ENCODE assay signal across 7 cellular contexts in genomic region chr6:152435816-152436215, GRCh38.
"Had no signal": no experiment of that assay in that cellular context is flagged by ENCODE, and none has a peak within 500 bp of the region (broad histone marks: within the 10 kb centered on the region; RNA-seq: fewer than 3 reads in every experiment).

No MANE protein-coding gene starts in this region.

- ATAC-seq: GM23338, HCT116, K562 had no signal

- DNase-seq: H9, HFFc6, IMR-90, KG1 had no signal

- H2AFZ ChIP-seq: GM23338 had no signal

- H3K4me3 ChIP-seq: GM23338, K562 had no signal

- H3K4me3 Mint-ChIP-seq: GM23338, H9, HFFc6 had no signal

- H3K9me3 Mint-ChIP-seq: GM23338, H9, HFFc6 had no signal

- H3K4me2 ChIP-seq: GM23338 had no signal

- H3K27ac Mint-ChIP-seq: GM23338, H9, HFFc6 had no signal

- H3K4me1 Mint-ChIP-seq: GM23338 had no signal
